In the genomic region with DNA sequence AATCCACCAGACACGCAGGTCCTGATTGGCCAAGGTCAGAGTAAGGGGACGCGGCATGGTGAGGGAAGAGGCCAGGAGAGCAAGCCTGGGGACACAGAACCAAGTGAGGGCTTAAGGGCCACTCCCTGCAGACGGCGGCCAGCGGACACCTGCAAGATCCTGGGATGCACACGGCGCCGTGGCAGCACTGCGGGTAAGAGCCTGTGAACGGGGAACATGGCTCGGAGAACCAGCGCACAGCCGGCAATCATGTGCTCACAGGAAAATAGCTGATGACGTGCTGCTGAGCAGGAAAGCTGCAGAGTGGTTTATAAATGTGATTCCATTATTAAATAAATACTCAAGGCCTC, we compare ENCODE assay signal across 29 cellular contexts. TPM values are rescaled to one million over a fixed set of nuclear protein-coding genes. Genes with fewer than 3 reads are reported as not detected.
"Had no signal": no experiment of that assay in that cellular context is flagged by ENCODE, and none has a peak within 500 bp of the region (broad histone marks: within the 10 kb centered on the region; RNA-seq: fewer than 3 reads in every experiment).

No MANE protein-coding gene starts in this region.

- DNase-seq: activated B cell treated with CpG ODN at 0.5 μM for 24 hours; activated CD4-positive, alpha-beta memory T cell treated with anti-CD3 and anti-CD28 coated beads, Interleukin-2, amount 10 ng/mL, durations not matched to agents 7 days and 5 days; activated CD4-positive, alpha-beta T cell treated with anti-CD3 and anti-CD28 coated beads for 1 hour; activated CD4-positive, alpha-beta T cell treated with anti-CD3 and anti-CD28 coated beads, Interleukin-2, amount 10 ng/mL, durations not matched to agents 24 days and 14 days; activated gamma-delta T cell treated with Interleukin-2 at 50 U/mL for 16 hours; activated naive CD4-positive, alpha-beta T cell treated with anti-CD3 and anti-CD28 coated beads, Interleukin-2, amount 10 ng/mL, durations not matched to agents 7 days and 5 days; activated naive CD8-positive, alpha-beta T cell treated with anti-CD3 and anti-CD28 coated beads for 36 hours; activated T-cell treated with anti-CD3 and anti-CD28 coated beads for 4 hours; activated T-cell treated with anti-CD3 and anti-CD28 coated beads, Interleukin-2, amount 50 U/mL, for 48 hours; caudate nucleus; KG1; NCI-H1048; NCI-H146; NCI-H187 treated with DMSO at 0.1 percent for 48 hours; NCI-H2081 treated with DMSO at 0.1 percent for 48 hours; NCI-H2171; NCI-H2227 treated with DMSO at 0.1 percent for 48 hours; NCI-H446 treated with DMSO at 0.1 percent for 48 hours; NCI-H526 treated with DMSO at 0.1 percent for 48 hours; NCI-H82; SW 1271 had no signal

- H3K4me1 Mint-ChIP-seq: activated B cell treated with CpG ODN at 0.5 μM for 24 hours had no signal

- H3K4me3 Mint-ChIP-seq: activated B cell treated with CpG ODN at 0.5 μM for 24 hours; activated CD4-positive, alpha-beta memory T cell treated with anti-CD3 and anti-CD28 coated beads, Interleukin-2, amount 10 ng/mL, durations not matched to agents 7 days and 5 days; activated CD4-positive, alpha-beta T cell treated with anti-CD3 and anti-CD28 coated beads, Interleukin-2, amount 10 ng/mL, durations not matched to agents 24 days and 14 days; activated naive CD4-positive, alpha-beta T cell treated with anti-CD3 and anti-CD28 coated beads, Interleukin-2, amount 10 ng/mL, durations not matched to agents 7 days and 5 days; activated naive CD8-positive, alpha-beta T cell treated with anti-CD3 and anti-CD28 coated beads for 36 hours; T-helper 1 cell treated with Interleukin-12 subunit alpha and Interleukin-12 subunit beta and Interleukin-4 antibody, amounts not matched to agents 30 μg/mL and 1 μg/mL, for 36 hours had no signal

- H3K36me3 Mint-ChIP-seq: activated naive CD4-positive, alpha-beta T cell treated with anti-CD3 and anti-CD28 coated beads, Interleukin-2, amount 10 ng/mL, durations not matched to agents 7 days and 5 days; activated naive CD8-positive, alpha-beta T cell treated with anti-CD3 and anti-CD28 coated beads for 36 hours had no signal

- H3K9me3 Mint-ChIP-seq: activated B cell treated with CpG ODN at 0.5 μM for 24 hours; activated CD4-positive, alpha-beta memory T cell treated with anti-CD3 and anti-CD28 coated beads, Interleukin-2, amount 10 ng/mL, durations not matched to agents 7 days and 5 days; activated CD4-positive, alpha-beta T cell treated with anti-CD3 and anti-CD28 coated beads, Interleukin-2, amount 10 ng/mL, durations not matched to agents 24 days and 14 days; activated naive CD4-positive, alpha-beta T cell treated with anti-CD3 and anti-CD28 coated beads, Interleukin-2, amount 10 ng/mL, durations not matched to agents 7 days and 5 days; activated naive CD8-positive, alpha-beta T cell treated with anti-CD3 and anti-CD28 coated beads for 36 hours; activated T-helper 2 cell treated with anti-CD3 and anti-CD28 coated beads, Interferon-gamma antibody, Interleukin-2, Interleukin-4, amounts not matched to agents 10 μg/mL and 5 μg/mL and 100 μg/mL, durations not matched to agents 14 hours and 24 hours and 36 hours; T-helper 1 cell treated with Interleukin-12 subunit alpha and Interleukin-12 subunit beta and Interleukin-4 antibody, amounts not matched to agents 30 μg/mL and 1 μg/mL, for 36 hours had no signal

- H3K27ac ChIP-seq: SK-N-MC had no signal

- H3K4me3 ChIP-seq: SK-N-MC had no signal

- H3K27me3 Mint-ChIP-seq: activated B cell treated with CpG ODN at 0.5 μM for 24 hours; activated CD4-positive, alpha-beta memory T cell treated with anti-CD3 and anti-CD28 coated beads, Interleukin-2, amount 10 ng/mL, durations not matched to agents 7 days and 5 days; activated CD4-positive, alpha-beta T cell treated with anti-CD3 and anti-CD28 coated beads, Interleukin-2, amount 10 ng/mL, durations not matched to agents 24 days and 14 days; activated naive CD4-positive, alpha-beta T cell treated with anti-CD3 and anti-CD28 coated beads, Interleukin-2, amount 10 ng/mL, durations not matched to agents 7 days and 5 days; activated naive CD8-positive, alpha-beta T cell treated with anti-CD3 and anti-CD28 coated beads for 36 hours had no signal

- H3K27ac Mint-ChIP-seq: activated B cell treated with CpG ODN at 0.5 μM for 24 hours; activated CD4-positive, alpha-beta memory T cell treated with anti-CD3 and anti-CD28 coated beads, Interleukin-2, amount 10 ng/mL, durations not matched to agents 7 days and 5 days; activated CD4-positive, alpha-beta T cell treated with anti-CD3 and anti-CD28 coated beads, Interleukin-2, amount 10 ng/mL, durations not matched to agents 24 days and 14 days; activated naive CD4-positive, alpha-beta T cell treated with anti-CD3 and anti-CD28 coated beads, Interleukin-2, amount 10 ng/mL, durations not matched to agents 7 days and 5 days; activated naive CD8-positive, alpha-beta T cell treated with anti-CD3 and anti-CD28 coated beads for 36 hours; activated T-helper 2 cell treated with anti-CD3 and anti-CD28 coated beads, Interferon-gamma antibody, Interleukin-2, Interleukin-4, amounts not matched to agents 10 μg/mL and 5 μg/mL and 100 μg/mL, durations not matched to agents 14 hours and 24 hours and 36 hours; T-helper 1 cell treated with Interleukin-12 subunit alpha and Interleukin-12 subunit beta and Interleukin-4 antibody, amounts not matched to agents 30 μg/mL and 1 μg/mL, for 36 hours had no signal

RNA-seq across cellular contexts. Expression of a gene that starts 45.0 kb away (rescaled TPM):
- total RNA-seq: activated B cell treated with CpG ODN at 0.5 μM for 24 hours; activated CD4-positive, alpha-beta memory T cell treated with anti-CD3 and anti-CD28 coated beads, Interleukin-2, amount 10 ng/mL, durations not matched to agents 7 days and 5 days; activated CD4-positive, alpha-beta T cell treated with anti-CD3 and anti-CD28 coated beads, Interleukin-2, amount 10 ng/mL, durations not matched to agents 24 days and 14 days; activated CD8-positive, alpha-beta memory T cell treated with anti-CD3 and anti-CD28 coated beads for 36 hours; activated naive CD8-positive, alpha-beta T cell treated with anti-CD3 and anti-CD28 coated beads for 36 hours; activated T-helper 2 cell treated with anti-CD3 and anti-CD28 coated beads, Interferon-gamma antibody, Interleukin-2, Interleukin-4, amounts not matched to agents 10 μg/mL and 5 μg/mL and 100 μg/mL, durations not matched to agents 14 hours and 24 hours and 36 hours; LHCN-M2; M059J; OCI-LY7; RPMI7951 had no signal
